Comparison of ENCODE assay signal across 12 cellular contexts in genomic region chr1:26913754-26914619, GRCh38. TPM values are rescaled to one million over a fixed set of nuclear protein-coding genes. Genes with fewer than 3 reads are reported as not detected.
DNase-seq lines count a peak whose midpoint lies in the region; ATAC-seq and TF ChIP-seq lines count a peak whose summit lies in the region.
"Had no signal": no experiment of that assay in that cellular context is flagged by ENCODE, and none has a peak within 500 bp of the region (broad histone marks: within the 10 kb centered on the region; RNA-seq: fewer than 3 reads in every experiment).

Gene NR0B2, minus strand, starts transcription at chr1:26913975. Its CDS starts 35 bp downstream, at chr1:26913940.

- H3K27ac ChIP-seq in VCaP = peak within 1 kb of the TSS; percentile 30
- peak within 1 kb of the TSS; percentile 84 for H3K27ac ChIP-seq in lower lobe of right lung

- no peak within 1 kb of the TSS for H3K27ac Mint-ChIP-seq in Calu3 (ENCODE audit: unreplicated experiment)
- H3K27ac Mint-ChIP-seq: activated naive CD4-positive, alpha-beta T cell treated with anti-CD3 and anti-CD28 coated beads, Interleukin-2, amount 10 ng/mL, durations not matched to agents 7 days and 5 days; B cell had no signal

- peaks cover 8% of the 10 kb centered on the region for H3K36me3 Mint-ChIP-seq in Calu3 (ENCODE audit: insufficient read depth, unreplicated experiment)
- H3K36me3 Mint-ChIP-seq: activated naive CD4-positive, alpha-beta T cell treated with anti-CD3 and anti-CD28 coated beads, Interleukin-2, amount 10 ng/mL, durations not matched to agents 7 days and 5 days had no signal

- BruUV-seq in Calu3 (replicated peaks; lab: Mats Ljungman, UMichigan) = no TSS peak

- H3K4me3 Mint-ChIP-seq in Calu3 (ENCODE audit: low read depth, unreplicated experiment) = no peak within 1 kb of the TSS
- H3K4me3 Mint-ChIP-seq: activated naive CD4-positive, alpha-beta T cell treated with anti-CD3 and anti-CD28 coated beads, Interleukin-2, amount 10 ng/mL, durations not matched to agents 7 days and 5 days; B cell had no signal

- peak within 1 kb of the TSS; percentile 43 for H3K4me3 ChIP-seq in lower lobe of right lung

- no peaks in the 10 kb centered on the region for H3K27me3 ChIP-seq in lower lobe of right lung (ENCODE audit: low read depth)

- intact Hi-C loops in Calu3 (cut with micrococcal nuclease; ENCODE audit: unreplicated experiment) (no loop called here), lower lobe of right lung (cut with DNase I) (no loop called here)

- H3K36me3 ChIP-seq in lower lobe of right lung = no peaks in the 10 kb centered on the region

- TF ChIP-seq CTCF in Calu3 (IDR thresholded peaks at IDR 0.05; ENCODE audit: unreplicated experiment) (no peak), VCaP (conservative IDR thresholded peaks at IDR 0.05) (no peak), lower lobe of right lung (IDR thresholded peaks at IDR 0.05) (no peak)

- no peaks in the 10 kb centered on the region for H3K27me3 Mint-ChIP-seq in Calu3 (ENCODE audit: unreplicated experiment)

- H3K4me1 ChIP-seq in lower lobe of right lung = peaks cover 8% of the 10 kb centered on the region

- no peaks in the 10 kb centered on the region for H3K9me3 Mint-ChIP-seq in Calu3 (ENCODE audit: low read depth, unreplicated experiment)
- H3K9me3 Mint-ChIP-seq: activated naive CD4-positive, alpha-beta T cell treated with anti-CD3 and anti-CD28 coated beads, Interleukin-2, amount 10 ng/mL, durations not matched to agents 7 days and 5 days had no signal

- H3K9me3 ChIP-seq in lower lobe of right lung = no peaks in the 10 kb centered on the region

- DNase-seq in Calu3 (peak; percentile 51), NCI-H2029 (lab: John Stamatoyannopoulos, UW) (peak; percentile 99), lower lobe of right lung (peak; percentile 89), NCI-H226 (no peak), COLO829 (ENCODE audit: low spot score) (no peak)
- DNase-seq: activated naive CD4-positive, alpha-beta T cell treated with anti-CD3 and anti-CD28 coated beads, Interleukin-2, amount 10 ng/mL, durations not matched to agents 7 days and 5 days; effector CD4-positive, alpha-beta T cell; stimulated activated CD8-positive, alpha-beta memory T cell treated with anti-CD3 and anti-CD28 coated beads, Interleukin-4, amount 100 ng/mL, for 48 hours had no signal

- ATAC-seq in lower lobe of right lung (peak; percentile 90 to 92), GM21737 (IDR thresholded peaks at IDR 0.05; ENCODE audit: unreplicated experiment) (no peak), HG03521 (IDR thresholded peaks at IDR 0.05; ENCODE audit: unreplicated experiment) (no peak)

- H3K4me1 Mint-ChIP-seq in Calu3 (ENCODE audit: low read depth, unreplicated experiment) = peaks cover 20% of the 10 kb centered on the region
- H3K4me1 Mint-ChIP-seq: activated naive CD4-positive, alpha-beta T cell treated with anti-CD3 and anti-CD28 coated beads, Interleukin-2, amount 10 ng/mL, durations not matched to agents 7 days and 5 days; B cell had no signal

- CTCF ChIA-PET in Calu3 (lab: Charles Lee) = no interaction called here

RNA-seq across cellular contexts. Expression of gene NR0B2, which starts in this region (rescaled TPM):
- total RNA-seq in Calu3 (2022) (0.32 TPM in 1 of 2 replicates, not detected in the other), lower lobe of right lung (2.2 TPM)
- total RNA-seq: B cell had no signal

Comparison
In these comparisons a context has a peak if more than half of its experiments do, and no peak if none do; other contexts are left out.
1. Peak in DNase-seq in Calu3; RNA of the gene not detected or under 1 TPM.
2. DNase-seq: peak in NCI-H2029 (single experiment) and lower lobe of right lung (single experiment); none in NCI-H226 (single experiment) and COLO829 (single experiment).
3. ATAC-seq: peak in lower lobe of right lung (2 of 2); none in GM21737 (single experiment) and HG03521 (single experiment).